31 cellular contexts compared by ENCODE assay signal in the genomic region with DNA sequence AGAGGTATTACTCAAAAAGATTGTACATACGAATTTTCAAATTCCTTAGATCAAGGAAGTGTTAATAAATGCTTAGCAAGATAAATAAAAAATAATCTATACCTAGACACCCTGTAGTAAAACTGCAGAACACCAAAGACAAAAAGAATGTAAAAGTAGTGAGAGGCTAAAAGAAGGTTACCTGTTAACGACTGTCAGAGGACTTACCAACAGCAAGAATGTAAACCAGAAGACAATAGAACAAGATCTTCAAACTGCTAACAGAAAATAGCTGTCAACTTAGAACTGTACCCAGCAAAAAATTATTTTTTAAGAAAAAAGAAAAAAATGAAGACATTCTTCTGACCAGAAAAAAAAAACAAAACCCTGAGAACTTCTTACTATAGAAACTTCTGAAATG. TPM values are rescaled to one million over a fixed set of nuclear protein-coding genes. Genes with fewer than 3 reads are reported as not detected.
A peak's percentile ranks its signal among the peaks of the same experiment; 100 is the strongest.
DNase-seq lines count a peak whose midpoint lies in the region; ATAC-seq, FAIRE-seq and TF ChIP-seq lines count a peak whose summit lies in the region.
"Had no signal": no experiment of that assay in that cellular context is flagged by ENCODE, and none has a peak within 500 bp of the region (broad histone marks: within the 10 kb centered on the region; RNA-seq: fewer than 3 reads in every experiment).

No MANE protein-coding gene starts in this region.

- no peak overlapping the region for H2AFZ ChIP-seq in K562 (ENCODE audit: low read depth, low read length)

- H3K27me3 Mint-ChIP-seq in T-helper 1 cell treated with Interleukin-12 subunit alpha and Interleukin-12 subunit beta and Interleukin-4 antibody, amounts not matched to agents 30 μg/mL and 1 μg/mL, for 36 hours (ENCODE audit: low read depth), result no peaks in the 10 kb centered on the region
- no peaks in the 10 kb centered on the region for H3K27me3 Mint-ChIP-seq in CD4-positive, CD25-positive, alpha-beta regulatory T cell
- no peaks in the 10 kb centered on the region for H3K27me3 Mint-ChIP-seq in activated CD4-positive, alpha-beta memory T cell treated with anti-CD3 and anti-CD28 coated beads, Interleukin-2, amount 10 ng/mL, durations not matched to agents 7 days and 5 days

- H3K9me1 ChIP-seq in K562 (ENCODE audit: control insufficient read depth, insufficient read depth, low read length), result no peaks in the 10 kb centered on the region

- CTCF ChIA-PET in activated CD4-positive, alpha-beta memory T cell treated with anti-CD3 and anti-CD28 coated beads, Interleukin-2, amount 10 ng/mL, durations not matched to agents 7 days and 5 days (lab: Charles Lee), result interaction anchor here (0.6 to 8.1 kb wide), 5 partner anchors 11 to 67 kb away, joined by 4 to 139 read pairs (median 12); partner anchors contain the start of gene CD2
- CTCF ChIA-PET in K562 (lab: Yijun Ruan, JAX; ENCODE audit: low intra/inter-chr PET ratio), result no interaction called here

- H3K4me3 Mint-ChIP-seq in T-helper 1 cell treated with Interleukin-12 subunit alpha and Interleukin-12 subunit beta and Interleukin-4 antibody, amounts not matched to agents 30 μg/mL and 1 μg/mL, for 36 hours, result peak overlapping the region; percentile 78
- peak overlapping the region; percentile 35 to 88 (median 75) for H3K4me3 Mint-ChIP-seq in CD4-positive, CD25-positive, alpha-beta regulatory T cell
- H3K4me3 Mint-ChIP-seq in activated CD4-positive, alpha-beta memory T cell treated with anti-CD3 and anti-CD28 coated beads, Interleukin-2, amount 10 ng/mL, durations not matched to agents 7 days and 5 days, result peak overlapping the region; percentile 79
- H3K4me3 Mint-ChIP-seq: mesothelial cell of epicardium, nephron progenitor cell, WTC11 had no signal

- H3K9me3 Mint-ChIP-seq in T-helper 1 cell treated with Interleukin-12 subunit alpha and Interleukin-12 subunit beta and Interleukin-4 antibody, amounts not matched to agents 30 μg/mL and 1 μg/mL, for 36 hours, result no peaks in the 10 kb centered on the region
- no peaks in the 10 kb centered on the region for H3K9me3 Mint-ChIP-seq in CD4-positive, CD25-positive, alpha-beta regulatory T cell
- H3K9me3 Mint-ChIP-seq in activated CD4-positive, alpha-beta memory T cell treated with anti-CD3 and anti-CD28 coated beads, Interleukin-2, amount 10 ng/mL, durations not matched to agents 7 days and 5 days, result no peaks in the 10 kb centered on the region
- H3K9me3 Mint-ChIP-seq: nephron progenitor cell, WTC11 had no signal

- TF ChIP-seq CTCF in K562 (IDR thresholded peaks at IDR 0.05 in 2 of 3, conservative IDR thresholded peaks at IDR 0.05 in 1 of 3; ENCODE audit: insufficient read depth in 2 of 3, low read depth in 1 of 3, low read length in 3 of 3), result no peak

- peaks cover 2% of the 10 kb centered on the region for H3K36me3 Mint-ChIP-seq in T-helper 1 cell treated with Interleukin-12 subunit alpha and Interleukin-12 subunit beta and Interleukin-4 antibody, amounts not matched to agents 30 μg/mL and 1 μg/mL, for 36 hours (ENCODE audit: low read depth)
- H3K36me3 Mint-ChIP-seq in CD4-positive, CD25-positive, alpha-beta regulatory T cell, result no peaks in the 10 kb centered on the region
- H3K36me3 Mint-ChIP-seq in activated CD4-positive, alpha-beta memory T cell treated with anti-CD3 and anti-CD28 coated beads, Interleukin-2, amount 10 ng/mL, durations not matched to agents 7 days and 5 days (ENCODE audit: low read depth), result peaks cover under 1% of the 10 kb centered on the region
- H3K36me3 Mint-ChIP-seq: mesothelial cell of epicardium, WTC11 had no signal

- TF ChIP-seq EP300 in K562 (IDR thresholded peaks at IDR 0.05; ENCODE audit: low read length), result no peak

- peak overlapping the region; percentile 98 for H3K27ac Mint-ChIP-seq in T-helper 1 cell treated with Interleukin-12 subunit alpha and Interleukin-12 subunit beta and Interleukin-4 antibody, amounts not matched to agents 30 μg/mL and 1 μg/mL, for 36 hours
- peak overlapping the region; percentile 91 to 100 (median 95) for H3K27ac Mint-ChIP-seq in CD4-positive, CD25-positive, alpha-beta regulatory T cell
- H3K27ac Mint-ChIP-seq in activated CD4-positive, alpha-beta memory T cell treated with anti-CD3 and anti-CD28 coated beads, Interleukin-2, amount 10 ng/mL, durations not matched to agents 7 days and 5 days, result peak overlapping the region; percentile 95
- H3K27ac Mint-ChIP-seq: mesothelial cell of epicardium, nephron progenitor cell, WTC11 had no signal

- no peaks in the 10 kb centered on the region for H3K36me3 ChIP-seq in CD4-positive, CD25-positive, alpha-beta regulatory T cell (ENCODE audit: control insufficient read depth, insufficient read depth, low read length)
- no peaks in the 10 kb centered on the region for H3K36me3 ChIP-seq in K562 (ENCODE audit: control insufficient read depth, insufficient read depth, low read length)
- H3K36me3 ChIP-seq: breast epithelium, tibial nerve had no signal

- peaks cover 84% of the 10 kb centered on the region for H3K4me1 ChIP-seq in CD4-positive, CD25-positive, alpha-beta regulatory T cell (ENCODE audit: control insufficient read depth, insufficient read depth, low read length, poor library complexity, severe bottlenecking)
- peaks cover 0 to 7% of the 10 kb centered on the region in 2 experiments; a peak in 2 of 5 replicates for H3K4me1 ChIP-seq in K562 (replicated peaks in 1 of 2; ENCODE audit: control insufficient read depth in 2 of 2, insufficient read depth in 2 of 2, low read length in 2 of 2)
- H3K4me1 ChIP-seq: breast epithelium, tibial nerve had no signal

- TF ChIP-seq POLR2A in K562 (conservative IDR thresholded peaks at IDR 0.05), result no peak

- no peak for DNase-seq in T-helper 1 cell
- DNase-seq in CD4-positive, CD25-positive, alpha-beta regulatory T cell, result no peak
- DNase-seq in activated CD4-positive, alpha-beta memory T cell treated with anti-CD3 and anti-CD28 coated beads, Interleukin-2, amount 10 ng/mL, durations not matched to agents 7 days and 5 days, result no peak
- DNase-seq in K562 (ENCODE audit: extremely low read depth in 1 of 4, low spot score in 3 of 4), result no peak
- no peak for DNase-seq in KBM-7
- DNase-seq in HK-2 (ENCODE audit: unreplicated experiment), result no peak
- no peak for DNase-seq in NCI-H526 treated with DMSO at 0.1 percent for 48 hours (lab: John Stamatoyannopoulos, UW)
- DNase-seq: activated effector memory CD4-positive, alpha-beta T cell treated with Interleukin-2 at 50 U/mL for 16 hours; effector CD8-positive, alpha-beta T cell; erythroblast; NCI-H1092; NCI-H1694 treated with DMSO at 0.1 percent for 48 hours; NCI-H2171; NCI-H510A treated with DMSO at 0.1 percent for 48 hours; nephron progenitor cell; PC-3 had no signal

- in situ Hi-C loops in K562 (cut with MboI), result no loop called here
- in situ Hi-C loops in KBM-7 (cut with MboI; ENCODE audit: low pct_unique_long_range_greater_than_20kb, low sequenced_read_pairs), result no loop called here

- 8% methylated on average over 2 of the region's 2 CpGs for whole genome bisulfite sequencing in K562 (ENCODE audit: insufficient coverage, low coverage, missing lambda C conversion rate)

- intact Hi-C loops in K562 (cut with micrococcal nuclease), result no loop called here

- peaks cover 84% of the 10 kb centered on the region for H3K4me1 Mint-ChIP-seq in T-helper 1 cell treated with Interleukin-12 subunit alpha and Interleukin-12 subunit beta and Interleukin-4 antibody, amounts not matched to agents 30 μg/mL and 1 μg/mL, for 36 hours (ENCODE audit: low read depth)
- peaks cover 51 to 92% (median 79%) of the 10 kb centered on the region in 4 donors for H3K4me1 Mint-ChIP-seq in CD4-positive, CD25-positive, alpha-beta regulatory T cell
- peaks cover 87% of the 10 kb centered on the region for H3K4me1 Mint-ChIP-seq in activated CD4-positive, alpha-beta memory T cell treated with anti-CD3 and anti-CD28 coated beads, Interleukin-2, amount 10 ng/mL, durations not matched to agents 7 days and 5 days
- H3K4me1 Mint-ChIP-seq: mesothelial cell of epicardium had no signal

- H3K27ac ChIP-seq in CD4-positive, CD25-positive, alpha-beta regulatory T cell (ENCODE audit: insufficient read depth, low read length, poor library complexity, severe bottlenecking), result peak overlapping the region; percentile 90
- no peak overlapping the region for H3K27ac ChIP-seq in K562 (ENCODE audit: extremely low read depth, low read depth, low read length)
- H3K27ac ChIP-seq: 22Rv1, breast epithelium, C4-2B, tibial nerve had no signal

- H3K9ac ChIP-seq in K562 (ENCODE audit: insufficient read depth in 1 of 2, low read depth in 2 of 2, low read length in 2 of 2), result no peak overlapping the region

- H3K9me3 ChIP-seq in CD4-positive, CD25-positive, alpha-beta regulatory T cell (ENCODE audit: control insufficient read depth in 2 of 2, low read length in 2 of 2), result no peaks in the 10 kb centered on the region
- H3K9me3 ChIP-seq in K562 (replicated peaks; ENCODE audit: control insufficient read depth, insufficient read depth, low read depth, low read length), result no peaks in the 10 kb centered on the region
- H3K9me3 ChIP-seq: breast epithelium, tibial nerve had no signal

- FAIRE-seq in K562 (lab: Jason Lieb, UNC), result no peak
- FAIRE-seq: colon, H1, HepG2 had no signal

- no peaks in the 10 kb centered on the region for H3K79me2 ChIP-seq in K562 (ENCODE audit: control insufficient read depth, insufficient read depth, low read length)

- peak overlapping the region; percentile 71 for H3K4me3 ChIP-seq in CD4-positive, CD25-positive, alpha-beta regulatory T cell (ENCODE audit: low read depth, low read length)
- no peak overlapping the region for H3K4me3 ChIP-seq in K562
- H3K4me3 ChIP-seq: breast epithelium, tibial nerve had no signal

- no peak for TF ChIP-seq RAD21 in K562 (CRISPR knock-in tag; conservative IDR thresholded peaks at IDR 0.05 in 1 of 2, IDR thresholded peaks at IDR 0.05 in 1 of 2)

- BruUV-seq in K562 (replicated peaks; lab: Mats Ljungman, UMichigan), result no TSS peak

- no peak for ATAC-seq in CD4-positive, CD25-positive, alpha-beta regulatory T cell (ENCODE audit: low read depth in 2 of 2)
- no peak for ATAC-seq in K562
- ATAC-seq: HepG2, PC-3, Right ventricle myocardium inferior, WTC11 had no signal

- no peaks in the 10 kb centered on the region for H3K27me3 ChIP-seq in CD4-positive, CD25-positive, alpha-beta regulatory T cell (ENCODE audit: control insufficient read depth, insufficient read depth, low read length)
- H3K27me3 ChIP-seq in K562 (ENCODE audit: control insufficient read depth in 2 of 2, insufficient read depth in 2 of 2, low read length in 2 of 2), result no peaks in the 10 kb centered on the region
- H3K27me3 ChIP-seq: breast epithelium, tibial nerve had no signal

- no peak overlapping the region for H3K4me2 ChIP-seq in K562 (ENCODE audit: insufficient read depth, low read length)

- H4K20me1 ChIP-seq in K562 (replicated peaks; ENCODE audit: control insufficient read depth, insufficient read depth, low read length), result no peaks in the 10 kb centered on the region

- POLR2A ChIA-PET in activated CD4-positive, alpha-beta memory T cell treated with anti-CD3 and anti-CD28 coated beads, Interleukin-2, amount 10 ng/mL, durations not matched to agents 7 days and 5 days (lab: Charles Lee), result interaction anchor here (1.8 to 28.6 kb wide), 8 partner anchors 10 to 253 kb away, joined by 7 to 1051 read pairs (median 78); partner anchors contain the start of genes CD2 and TTF2
- POLR2A ChIA-PET in K562 (lab: Yijun Ruan, JAX), result no interaction called here

RNA-seq across cellular contexts. Expression of gene CD2, which starts 51.2 kb away (rescaled TPM):
- 192 TPM for total RNA-seq in CD4-positive, CD25-positive, alpha-beta regulatory T cell
- polyA plus RNA-seq in CD4-positive, CD25-positive, alpha-beta regulatory T cell, result 100 to 1,000 TPM; 341 to 457 (median 393) TPM
- total RNA-seq in activated CD4-positive, alpha-beta memory T cell treated with anti-CD3 and anti-CD28 coated beads, Interleukin-2, amount 10 ng/mL, durations not matched to agents 7 days and 5 days, result 100 to 1,000 TPM; 329 to 340 TPM
- total RNA-seq in K562 (2011; cell fraction: chromatin; rRNA removed; ENCODE audit: low replicate concordance), result not detected in 2 replicates
- total RNA-seq in K562 (2011; cell fraction: nucleolus; rRNA removed), result not detected in 2 replicates
- not detected in 2 replicates for total RNA-seq in K562 (2011; cell fraction: nucleoplasm; rRNA removed)
- total RNA-seq in K562 (2014; rRNA removed) (not detected in 2 replicates), K562 (2014; rRNA removed; fragmentation: Illumina TruSeq; extraction: Trizol) (not detected in 2 replicates), K562 (2015; rRNA removed; fragmentation: Illumina TruSeq; extraction: Trizol) (not detected in 2 replicates), K562 (2021) (0.16 and 0.29 TPM in 2 replicates)
- polyA plus RNA-seq in K562 (2011; rRNA removed) (not detected in 2 replicates), K562 (2014; fragmentation: Illumina TruSeq; extraction: Trizol) (0.07 TPM in 1 of 2 replicates, not detected in the other), K562 (2014; fragmentation: Nextera tagmentation; extraction: Ambion mirVana) (not detected), K562 (2014; rRNA removed) (not detected in 2 replicates)
- not detected in 2 replicates for polyA plus RNA-seq in K562 (2011; cell fraction: cytosol; rRNA removed)
- polyA plus RNA-seq in K562 (2011; cell fraction: nucleus; rRNA removed), result not detected in 2 replicates
- polyA plus RNA-seq in K562 (2012), result 0.06 TPM in 1 of 2 replicates, not detected in the other
- polyA minus RNA-seq in K562 (2011; rRNA and poly(A)+ RNA removed), result not detected in 2 replicates
- not detected in 2 replicates for polyA minus RNA-seq in K562 (2011; cell fraction: cytosol; rRNA and poly(A)+ RNA removed)
- not detected in 2 replicates for polyA minus RNA-seq in K562 (2011; cell fraction: nucleus; rRNA and poly(A)+ RNA removed)
- total RNA-seq: Daoy, fibroblast of villous mesenchyme, H1, HepG2, kidney epithelial cell, mesothelial cell of epicardium, osteocyte, PC-3 had no signal
- polyA plus RNA-seq: H1, HepG2 had no signal

Comparison
In these comparisons a context has a peak if more than half of its experiments do, and no peak if none do; other contexts are left out.
1. RNA of gene CD2, which starts 51.2 kb away (total RNA-seq): 329 to 340 TPM in activated CD4-positive, alpha-beta memory T cell treated with anti-CD3 and anti-CD28 coated beads, Interleukin-2, amount 10 ng/mL, durations not matched to agents 7 days and 5 days and 192 TPM in CD4-positive, CD25-positive, alpha-beta regulatory T cell (single experiment); 0.16 to 0.29 TPM in K562; every median in the first group is over 100 times any median in the second.
2. Peak in every context shown above with its lines, with median percentiles within 50 percentile points of each other: H3K27ac Mint-ChIP-seq and H3K4me3 Mint-ChIP-seq.